10 cellular contexts compared by ENCODE assay signal in genomic region chr1:197197430-197197997, GRCh38. TPM values are rescaled to one million over a fixed set of nuclear protein-coding genes. Genes with fewer than 3 reads are reported as not detected.
DNase-seq lines count a peak whose midpoint lies in the region; ATAC-seq and TF ChIP-seq lines count a peak whose summit lies in the region.
"Had no signal": no experiment of that assay in that cellular context is flagged by ENCODE, and none has a peak within 500 bp of the region (broad histone marks: within the 10 kb centered on the region; RNA-seq: fewer than 3 reads in every experiment).

No MANE protein-coding gene starts in this region.

- no peaks in the 10 kb centered on the region for H3K27me3 Mint-ChIP-seq in neural progenitor cell (ENCODE audit: insufficient read depth, low read depth)

- no peaks in the 10 kb centered on the region for H3K27me3 ChIP-seq in DND-41 (ENCODE audit: insufficient read depth, low read length, poor library complexity)
- no peaks in the 10 kb centered on the region for H3K27me3 ChIP-seq in MG63
- H3K27me3 ChIP-seq in duodenal mucosa (ENCODE audit: control insufficient read depth in 1 of 2, insufficient read depth in 2 of 2, low read length in 2 of 2): no peaks in the 10 kb centered on the region
- no peaks in the 10 kb centered on the region for H3K27me3 ChIP-seq in neural progenitor cell

- peaks cover 8% of the 10 kb centered on the region for H3F3A ChIP-seq in neural progenitor cell (ENCODE audit: low read depth)

- H4K20me1 ChIP-seq in DND-41 (ENCODE audit: insufficient read depth, low read length) (no peaks in the 10 kb centered on the region), neural progenitor cell (ENCODE audit: low read depth) (no peaks in the 10 kb centered on the region)

- H3K79me2 ChIP-seq in DND-41 (ENCODE audit: insufficient read depth, low read length) (peaks cover 87% of the 10 kb centered on the region), neural progenitor cell (ENCODE audit: low read depth) (peaks cover 80% of the 10 kb centered on the region)

- H3K4me3 ChIP-seq in DND-41 (ENCODE audit: low read depth in 1 of 2, low read length in 2 of 2) (peak overlapping the region; percentile 4 to 98; a peak in 3 of 4 replicates), MG63 (peak overlapping the region; percentile 91; the same call in 1 of the 2 replicates), duodenal mucosa (ENCODE audit: low read depth in 1 of 2, low read length in 2 of 2) (peak overlapping the region; percentile 36 to 40), neural progenitor cell (peak overlapping the region; percentile 89)

- H3K9me3 ChIP-seq in DND-41 (ENCODE audit: insufficient read depth, low read length, severe bottlenecking) (no peaks in the 10 kb centered on the region), MG63 (no peaks in the 10 kb centered on the region), duodenal mucosa (ENCODE audit: control insufficient read depth in 1 of 2, low read length in 2 of 2) (no peaks in the 10 kb centered on the region), neural progenitor cell (ENCODE audit: low read depth) (no peaks in the 10 kb centered on the region)

- DNase-seq in DND-41: no peak
- no peak for DNase-seq in MG63
- no peak for DNase-seq in neural progenitor cell (ENCODE audit: low spot score)
- DNase-seq in OCI-M2 (lab: John Stamatoyannopoulos, UW; ENCODE audit: unreplicated experiment): no peak
- no peak for DNase-seq in NCI-H2107 (lab: John Stamatoyannopoulos, UW)
- DNase-seq in midbrain (lab: John Stamatoyannopoulos, UW): no peak
- DNase-seq: activated CD8-positive, alpha-beta memory T cell treated with anti-CD3 and anti-CD28 coated beads, Interleukin-2, amount 50 U/mL, for 48 hours had no signal

- peaks cover 17% of the 10 kb centered on the region for H3K36me3 Mint-ChIP-seq in neural progenitor cell

- H3K4me2 ChIP-seq in DND-41 (ENCODE audit: insufficient read depth, low read length) (peak overlapping the region; percentile 78), neural progenitor cell (peak overlapping the region; percentile 95)

- peak overlapping the region; percentile 61 for H3K4me3 Mint-ChIP-seq in neural progenitor cell

- H3K4me1 Mint-ChIP-seq in neural progenitor cell: peaks cover 41% of the 10 kb centered on the region

- H3K9ac ChIP-seq in DND-41 (ENCODE audit: low read depth, low read length) (peak overlapping the region; percentile 19; the same call in 1 of the 2 replicates), duodenal mucosa (ENCODE audit: low read depth in 1 of 2, low read length in 2 of 2) (no peak overlapping the region), neural progenitor cell (no peak overlapping the region)

- H3K9me3 Mint-ChIP-seq in neural progenitor cell: no peaks in the 10 kb centered on the region

- no peak overlapping the region for H2AFZ ChIP-seq in DND-41 (ENCODE audit: low read depth, low read length)
- H2AFZ ChIP-seq in neural progenitor cell (replicated peaks): no peak overlapping the region

- ATAC-seq in DND-41 (ENCODE audit: insufficient read depth, low read depth) (no peak), GM19467 (IDR thresholded peaks at IDR 0.05; ENCODE audit: unreplicated experiment) (no peak)

- H3K27ac Mint-ChIP-seq in neural progenitor cell: no peak overlapping the region

- peaks cover 3% of the 10 kb centered on the region; the same call in 1 of the 2 replicates for H3K36me3 ChIP-seq in DND-41 (ENCODE audit: insufficient read depth, low read length)
- peaks cover 6% of the 10 kb centered on the region; the same call in 1 of the 2 replicates for H3K36me3 ChIP-seq in MG63
- H3K36me3 ChIP-seq in duodenal mucosa (ENCODE audit: control insufficient read depth in 1 of 2, insufficient read depth in 2 of 2, low read length in 2 of 2): no peaks in the 10 kb centered on the region
- no peaks in the 10 kb centered on the region for H3K36me3 ChIP-seq in neural progenitor cell

- H3K27ac ChIP-seq in DND-41 (ENCODE audit: low read length): peak overlapping the region; percentile 36; the same call in 1 of the 2 replicates
- no peak overlapping the region for H3K27ac ChIP-seq in duodenal mucosa (ENCODE audit: low read depth, low read length)
- no peak overlapping the region for H3K27ac ChIP-seq in neural progenitor cell
- H3K27ac ChIP-seq: HL-60 had no signal

- H3K4me1 ChIP-seq in DND-41 (ENCODE audit: insufficient read depth, low read length) (peaks cover 56% of the 10 kb centered on the region), duodenal mucosa (ENCODE audit: control insufficient read depth in 1 of 2, insufficient read depth in 2 of 2, low read length in 2 of 2) (peaks cover 20 to 39% of the 10 kb centered on the region in 2 donors), neural progenitor cell (peaks cover 29% of the 10 kb centered on the region)

- no peak for TF ChIP-seq CTCF in DND-41 (IDR thresholded peaks at IDR 0.05; ENCODE audit: borderline replicate concordance, extremely low read depth, low read length, poor library complexity, severe bottlenecking)
- no peak for TF ChIP-seq CTCF in neural progenitor cell (IDR thresholded peaks at IDR 0.05)

RNA-seq across cellular contexts. Expression of gene ZBTB41, which starts 3.6 kb away (rescaled TPM):
- total RNA-seq in MG63 (2014; rRNA removed; shearing (Covaris generic); ENCODE audit: low replicate concordance): 4.6 and 5.1 TPM in 2 replicates
- 13.9 and 21.9 TPM in 2 replicates for total RNA-seq in neural progenitor cell (ENCODE audit: low replicate concordance)

RNA-seq across cellular contexts. Expression of gene ASPM, which starts 51.0 kb away (rescaled TPM):
- total RNA-seq in MG63 (2014; rRNA removed; shearing (Covaris generic); ENCODE audit: low replicate concordance): 18.7 and 36.6 TPM in 2 replicates
- total RNA-seq in neural progenitor cell (ENCODE audit: low replicate concordance): 95.5 and 146 TPM in 2 replicates

Comparison
In these comparisons a context has a peak if more than half of its experiments do, and no peak if none do; other contexts are left out.
1. H3K4me3 ChIP-seq: peak in every context shown above with its lines; median percentile 91 in MG63; 89 in neural progenitor cell; 51 in DND-41; 38 in duodenal mucosa.